22 cellular contexts compared by ENCODE assay signal in genomic region chrX:140440891-140441290, GRCh38.
DNase-seq lines count a peak whose midpoint lies in the region; ATAC-seq and TF ChIP-seq lines count a peak whose summit lies in the region.
"Had no signal": no experiment of that assay in that cellular context is flagged by ENCODE, and none has a peak within 500 bp of the region (broad histone marks: within the 10 kb centered on the region; RNA-seq: fewer than 3 reads in every experiment).

No MANE protein-coding gene starts in this region.

- no peaks in the 10 kb centered on the region for H3K9me3 ChIP-seq in SK-N-SH
- H3K9me3 ChIP-seq: psoas muscle, spleen had no signal

- no peak for TF ChIP-seq CTCF in WTC11 (IDR thresholded peaks at IDR 0.05)
- TF ChIP-seq CTCF in SK-N-SH (IDR thresholded peaks at IDR 0.05) = no peak

- H3K4me2 ChIP-seq in SK-N-SH = no peak overlapping the region

- no peaks in the 10 kb centered on the region for H3K9me3 Mint-ChIP-seq in WTC11
- H3K9me3 Mint-ChIP-seq: activated CD4-positive, alpha-beta memory T cell treated with anti-CD3 and anti-CD28 coated beads for 36 hours; activated naive CD4-positive, alpha-beta T cell treated with anti-CD3 and anti-CD28 coated beads, Interleukin-2, amount 10 ng/mL, durations not matched to agents 7 days and 5 days; memory B cell had no signal

- no peaks in the 10 kb centered on the region for H3K36me3 Mint-ChIP-seq in WTC11
- H3K36me3 Mint-ChIP-seq: activated CD4-positive, alpha-beta memory T cell treated with anti-CD3 and anti-CD28 coated beads for 36 hours; activated naive CD4-positive, alpha-beta T cell treated with anti-CD3 and anti-CD28 coated beads, Interleukin-2, amount 10 ng/mL, durations not matched to agents 7 days and 5 days; CD4-positive, CD25-positive, alpha-beta regulatory T cell; memory B cell; naive thymus-derived CD8-positive, alpha-beta T cell had no signal

- H3F3A ChIP-seq in SK-N-SH (replicated peaks; ENCODE audit: insufficient read depth) = no peaks in the 10 kb centered on the region

- H3K4me3 Mint-ChIP-seq in WTC11 = no peak overlapping the region
- H3K4me3 Mint-ChIP-seq: activated CD4-positive, alpha-beta memory T cell treated with anti-CD3 and anti-CD28 coated beads for 36 hours; activated naive CD4-positive, alpha-beta T cell treated with anti-CD3 and anti-CD28 coated beads, Interleukin-2, amount 10 ng/mL, durations not matched to agents 7 days and 5 days; CD4-positive, CD25-positive, alpha-beta regulatory T cell; memory B cell; naive thymus-derived CD8-positive, alpha-beta T cell; T-helper 17 cell had no signal

- TF ChIP-seq RAD21 in SK-N-SH (IDR thresholded peaks at IDR 0.05; ENCODE audit: low read length) = no peak

- POLR2A ChIA-PET in WTC11 (lab: Charles Lee) = interaction anchor here (1.0 kb wide), 1 partner anchor 64 kb away, joined by 3 read pairs; the partner anchor contains the start of gene SOX3
- POLR2A ChIA-PET in SK-N-SH (lab: Yijun Ruan, JAX) = no interaction called here

- no peaks in the 10 kb centered on the region for H3K36me3 ChIP-seq in SK-N-SH (replicated peaks in 1 of 2; ENCODE audit: control insufficient read depth in 1 of 2, insufficient read depth in 2 of 2, low read length in 1 of 2)
- H3K36me3 ChIP-seq: spleen had no signal

- no peak for TF ChIP-seq EP300 in SK-N-SH (IDR thresholded peaks at IDR 0.05; ENCODE audit: borderline replicate concordance in 1 of 2, low read depth in 1 of 2, low read length in 1 of 2)

- DNase-seq in ELR (ENCODE audit: low read depth) (peak; percentile 17), WTC11 (ENCODE audit: low spot score) (peak; percentile 18), inferior parietal cortex (ENCODE audit: extremely low spot score) (peak; percentile 1), renal cortical epithelial cell (ENCODE audit: low read depth) (peak; percentile 0), activated gamma-delta T cell treated with Interleukin-2 at 50 U/mL for 16 hours (no peak), SK-N-SH (no peak), NCI-H1417 treated with DMSO at 0.1 percent for 48 hours (lab: John Stamatoyannopoulos, UW) (no peak)
- DNase-seq: activated CD4-positive, alpha-beta memory T cell treated with anti-CD3 and anti-CD28 coated beads for 36 hours; activated naive CD4-positive, alpha-beta T cell treated with anti-CD3 and anti-CD28 coated beads, Interleukin-2, amount 10 ng/mL, durations not matched to agents 7 days and 5 days; activated T-cell treated with anti-CD3 and anti-CD28 coated beads, Interleukin-2, amount 50 U/mL, for 1 hour; CD4-positive, CD25-positive, alpha-beta regulatory T cell; DMS153; naive thymus-derived CD8-positive, alpha-beta T cell; NCI-H524 treated with DMSO at 0.1 percent for 48 hours; OCI-M1; psoas muscle; SHP77 treated with DMSO at 0.1 percent for 48 hours; spleen; T-helper 17 cell had no signal

- H3K79me2 ChIP-seq in SK-N-SH (ENCODE audit: insufficient read depth) = no peaks in the 10 kb centered on the region

- H3K4me1 ChIP-seq in SK-N-SH (ENCODE audit: control insufficient read depth in 1 of 2, insufficient read depth in 2 of 2, low read depth in 1 of 2, low read length in 1 of 2) = no peaks in the 10 kb centered on the region
- H3K4me1 ChIP-seq: psoas muscle, spleen had no signal

- peak; percentile 22; the same call in 1 of the 2 replicates for ATAC-seq in WTC11
- no peak for ATAC-seq in HG03520 (IDR thresholded peaks at IDR 0.05; ENCODE audit: unreplicated experiment)
- ATAC-seq: naive thymus-derived CD8-positive, alpha-beta T cell; psoas muscle; T-helper 17 cell had no signal

- H3K27ac Mint-ChIP-seq in WTC11 = peak overlapping the region; percentile 45; the same call in 1 of the 2 replicates
- H3K27ac Mint-ChIP-seq: activated CD4-positive, alpha-beta memory T cell treated with anti-CD3 and anti-CD28 coated beads for 36 hours; activated naive CD4-positive, alpha-beta T cell treated with anti-CD3 and anti-CD28 coated beads, Interleukin-2, amount 10 ng/mL, durations not matched to agents 7 days and 5 days; CD4-positive, CD25-positive, alpha-beta regulatory T cell; memory B cell; naive thymus-derived CD8-positive, alpha-beta T cell; T-helper 17 cell had no signal

- no peak overlapping the region for H3K27ac ChIP-seq in SK-N-SH (ENCODE audit: low read depth in 2 of 2, low read length in 1 of 2)
- H3K27ac ChIP-seq: psoas muscle, spleen, VCaP had no signal

- no peaks in the 10 kb centered on the region for H3K9me2 ChIP-seq in SK-N-SH

- H3K9ac ChIP-seq in SK-N-SH = no peak overlapping the region

- H4K20me1 ChIP-seq in SK-N-SH (ENCODE audit: insufficient read depth) = no peaks in the 10 kb centered on the region

- no peak overlapping the region for H3K4me3 ChIP-seq in SK-N-SH (ENCODE audit: low read depth in 2 of 2, low read length in 1 of 2)
- H3K4me3 ChIP-seq: psoas muscle, spleen had no signal

- peaks cover 10% of the 10 kb centered on the region; the same call in 1 of the 2 replicates for H3K27me3 ChIP-seq in SK-N-SH (ENCODE audit: insufficient read depth)

- peaks cover 24% of the 10 kb centered on the region for H3K27me3 Mint-ChIP-seq in WTC11 (ENCODE audit: low read depth)
- H3K27me3 Mint-ChIP-seq: activated naive CD4-positive, alpha-beta T cell treated with anti-CD3 and anti-CD28 coated beads, Interleukin-2, amount 10 ng/mL, durations not matched to agents 7 days and 5 days; CD4-positive, CD25-positive, alpha-beta regulatory T cell; memory B cell had no signal

- H2AFZ ChIP-seq in SK-N-SH (ENCODE audit: low read depth) = no peak overlapping the region

- WGBS in SK-N-SH (ENCODE audit: low lambda C conversion rate) = 1% methylated on average over 8 of the region's 8 CpGs

- CTCF ChIA-PET in WTC11 (lab: Charles Lee) = no interaction called here
- CTCF ChIA-PET in SK-N-SH (lab: Yijun Ruan, JAX) = no interaction called here

- peaks cover 26% of the 10 kb centered on the region for H3K4me1 Mint-ChIP-seq in WTC11
- H3K4me1 Mint-ChIP-seq: activated naive CD4-positive, alpha-beta T cell treated with anti-CD3 and anti-CD28 coated beads, Interleukin-2, amount 10 ng/mL, durations not matched to agents 7 days and 5 days; CD4-positive, CD25-positive, alpha-beta regulatory T cell; memory B cell; naive thymus-derived CD8-positive, alpha-beta T cell; T-helper 17 cell had no signal

TF ChIP-seq in WTC11, 78 proteins besides CTCF, POLR2A, EP300 and RAD21 (continues in another document):
- TF ChIP-seq GRHL2 (CRISPR knock-in tag; IDR thresholded peaks at IDR 0.05; ENCODE audit: insufficient replicate concordance, severe bottlenecking) = no peak
- no peak for TF ChIP-seq AR (CRISPR knock-in tag; IDR thresholded peaks at IDR 0.05)

TF ChIP-seq in SK-N-SH, 30 proteins besides CTCF, POLR2A, EP300 and RAD21:
- TF ChIP-seq USF2 (IDR thresholded peaks at IDR 0.05; ENCODE audit: borderline replicate concordance, low read depth, low read length) (no peak), FOSL2 (IDR thresholded peaks at IDR 0.05; ENCODE audit: borderline replicate concordance, low read depth) (no peak), JUND (IDR thresholded peaks at IDR 0.05) (no peak), TCF12 (IDR thresholded peaks at IDR 0.05) (no peak), YY1 (IDR thresholded peaks at IDR 0.05; ENCODE audit: low read depth) (no peak), RXRA (IDR thresholded peaks at IDR 0.05; ENCODE audit: borderline replicate concordance, low read depth) (no peak), FOXJ3 (CRISPR knock-in tag; IDR thresholded peaks at IDR 0.05) (no peak)

Comparison
In these comparisons a context has a peak if more than half of its experiments do, and no peak if none do; other contexts are left out.
1. DNase-seq: peak in ELR (single experiment), WTC11 (single experiment), inferior parietal cortex (single experiment) and renal cortical epithelial cell (single experiment); none in activated gamma-delta T cell treated with Interleukin-2 at 50 U/mL for 16 hours (single experiment), SK-N-SH (single experiment) and NCI-H1417 treated with DMSO at 0.1 percent for 48 hours (single experiment).